ENCODE assay signal across 21 cellular contexts in the genomic region with DNA sequence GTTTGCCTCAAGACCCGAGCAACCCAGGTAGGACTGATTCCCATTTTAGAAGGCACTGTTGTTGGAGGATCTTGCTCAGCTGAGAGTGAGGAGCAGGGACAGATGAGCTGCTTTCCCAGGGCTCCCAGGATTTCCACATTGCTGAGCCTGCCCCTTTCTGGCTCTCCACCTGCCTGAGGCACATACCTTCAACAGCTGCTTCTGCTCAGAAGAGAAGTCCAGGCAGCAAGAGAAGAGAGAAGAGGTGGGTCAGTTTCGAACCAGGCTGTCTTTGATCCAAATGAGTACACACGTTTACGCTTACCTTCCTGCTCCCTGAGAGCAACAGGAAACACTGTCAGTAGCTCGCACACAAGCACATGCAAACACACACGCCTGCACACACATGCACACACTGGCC. TPM values are rescaled to one million over a fixed set of nuclear protein-coding genes. Genes with fewer than 3 reads are reported as not detected.
DNase-seq lines count a peak whose midpoint lies in the region; ATAC-seq and TF ChIP-seq lines count a peak whose summit lies in the region.
"Had no signal": no experiment of that assay in that cellular context is flagged by ENCODE, and none has a peak within 500 bp of the region (broad histone marks: within the 10 kb centered on the region; RNA-seq: fewer than 3 reads in every experiment).

No MANE protein-coding gene starts in this region.

- peak overlapping the region; percentile 98 for H3K27ac ChIP-seq in cardiac muscle cell
- no peak overlapping the region for H3K27ac ChIP-seq in trophoblast cell (ENCODE audit: low read depth, low read length)
- H3K27ac ChIP-seq: C4-2B had no signal

- H3K79me1 ChIP-seq in trophoblast cell (ENCODE audit: low read length): peaks cover 12% of the 10 kb centered on the region

- H3K9ac ChIP-seq in trophoblast cell (ENCODE audit: low read length): no peak overlapping the region

- no peak overlapping the region for H3K4ac ChIP-seq in trophoblast cell (ENCODE audit: low read depth, low read length)

- intact Hi-C loops in Right ventricle myocardium inferior (cut with DNase I): loop anchor here (5.0 kb wide), 1 partner anchor 35 kb away; no protein-coding TSS in a partner anchor

- H2BK5ac ChIP-seq in trophoblast cell (ENCODE audit: low read depth, low read length, poor library complexity): no peak overlapping the region

- H4K12ac ChIP-seq in trophoblast cell (ENCODE audit: low read depth, low read length): no peak overlapping the region

- no peak overlapping the region for H2AK5ac ChIP-seq in trophoblast cell (ENCODE audit: low read length)

- H3K23ac ChIP-seq in trophoblast cell (ENCODE audit: low read length): no peak overlapping the region

- WGBS in trophoblast cell (ENCODE audit: extremely low coverage, insufficient coverage, insufficient read length): no CpG with 5 or more reads among the region's 6 CpGs

- H4K91ac ChIP-seq in trophoblast cell (ENCODE audit: low read depth, low read length): no peak overlapping the region

- no peak overlapping the region for H3K4me2 ChIP-seq in trophoblast cell (ENCODE audit: low read length)

- H2AFZ ChIP-seq in trophoblast cell (ENCODE audit: insufficient read depth, low read length, poor library complexity): no peak overlapping the region

- H4K8ac ChIP-seq in trophoblast cell (ENCODE audit: low read depth, low read length): no peak overlapping the region

- H2BK120ac ChIP-seq in trophoblast cell (ENCODE audit: insufficient read depth, low read length, poor library complexity): no peak overlapping the region

- no peak overlapping the region for H2BK12ac ChIP-seq in trophoblast cell (ENCODE audit: low read length)

- H3K79me2 ChIP-seq in trophoblast cell (ENCODE audit: control insufficient read depth, insufficient read depth, low read length, poor library complexity): no peaks in the 10 kb centered on the region

- no peak for TF ChIP-seq CTCF in cardiac muscle cell (IDR thresholded peaks at IDR 0.05; ENCODE audit: low read depth, low read length)

- no peaks in the 10 kb centered on the region for H3K27me3 ChIP-seq in cardiac muscle cell
- no peaks in the 10 kb centered on the region for H3K27me3 ChIP-seq in trophoblast cell (ENCODE audit: insufficient read depth, low read length)

- H3K4me3 ChIP-seq in cardiac muscle cell (peak overlapping the region; percentile 80), trophoblast cell (ENCODE audit: low read depth, low read length) (no peak overlapping the region)
- H3K4me3 ChIP-seq: GM12878, HAP-1 had no signal

- no peak overlapping the region for H3K14ac ChIP-seq in trophoblast cell (ENCODE audit: low read length)

- no peak for ATAC-seq in Right ventricle myocardium inferior
- ATAC-seq in HG03439 (IDR thresholded peaks at IDR 0.05; ENCODE audit: unreplicated experiment): no peak
- ATAC-seq: GM12878 had no signal

- H3K4me1 ChIP-seq in cardiac muscle cell (ENCODE audit: low read depth) (peaks cover 42% of the 10 kb centered on the region), trophoblast cell (ENCODE audit: control insufficient read depth in 1 of 2, insufficient read depth in 2 of 2, low read length in 2 of 2) (peaks cover 12 to 19% of the 10 kb centered on the region in 2 experiments)
- H3K4me1 ChIP-seq: HAP-1 had no signal

- H3K9me3 ChIP-seq in cardiac muscle cell (ENCODE audit: low read depth): no peaks in the 10 kb centered on the region
- H3K9me3 ChIP-seq in trophoblast cell (ENCODE audit: insufficient read depth, low read depth, low read length): no peaks in the 10 kb centered on the region
- H3K9me3 ChIP-seq: HAP-1 had no signal

- H3K36me3 ChIP-seq in cardiac muscle cell: peaks cover 73% of the 10 kb centered on the region
- H3K36me3 ChIP-seq in trophoblast cell (ENCODE audit: control insufficient read depth in 1 of 2, insufficient read depth in 2 of 2, low read length in 2 of 2): no peaks in the 10 kb centered on the region
- H3K36me3 ChIP-seq: HAP-1 had no signal

- DNase-seq in cardiac muscle cell (ENCODE audit: low read depth in 1 of 2, low spot score in 1 of 2) (no peak), Right ventricle myocardium inferior (ENCODE audit: missing footprints) (no peak), ELF-1 (ENCODE audit: low read depth, low spot score) (peak; percentile 74), islet precursor cell (peak; percentile 81), trophoblast cell (peak; percentile 38 to 59), hypothalamus (lab: John Stamatoyannopoulos, UW) (no peak)
- DNase-seq: 8988T; CD8-positive, alpha-beta memory T cell; DMS79; Kasumi-1; NCI-H1417; NCI-H1694 treated with DMSO at 0.1 percent for 48 hours; NCI-H446; NCI-H526; OCI-M1; SHP77 had no signal

- H3K18ac ChIP-seq in trophoblast cell (ENCODE audit: low read length): no peak overlapping the region

RNA-seq across cellular contexts. Expression of gene TNNT2, which starts 5.6 kb away (rescaled TPM):
- 4,623 and 7,232 TPM in 2 replicates for total RNA-seq in cardiac muscle cell
- polyA plus RNA-seq in cardiac muscle cell: 7,307 and 9,291 TPM in 2 replicates
- total RNA-seq in Right ventricle myocardium inferior: 9,445 TPM
- polyA plus RNA-seq in trophoblast cell (2013): 32.3 and 32.7 TPM in 2 replicates
- total RNA-seq: CD8-positive, alpha-beta memory T cell; GM12878 had no signal
- polyA plus RNA-seq: CD8-positive, alpha-beta memory T cell had no signal

RNA-seq across cellular contexts. Expression of gene LAD1, which starts 27.3 kb away (rescaled TPM):
- total RNA-seq in cardiac muscle cell (8.4 and 12.6 TPM in 2 replicates), Right ventricle myocardium inferior (2.4 TPM)
- 8.2 and 9.5 TPM in 2 replicates for polyA plus RNA-seq in cardiac muscle cell
- 28.6 and 30.4 TPM in 2 replicates for polyA plus RNA-seq in trophoblast cell (2013)
- total RNA-seq: CD8-positive, alpha-beta memory T cell had no signal
- polyA plus RNA-seq: CD8-positive, alpha-beta memory T cell had no signal

RNA-seq across cellular contexts. Expression of gene TNNI1, which starts 49.7 kb away (rescaled TPM):
- 4,949 and 6,023 TPM in 2 replicates for total RNA-seq in cardiac muscle cell
- polyA plus RNA-seq in cardiac muscle cell: 6,427 and 7,117 TPM in 2 replicates
- 1.4 TPM for total RNA-seq in Right ventricle myocardium inferior
- 0.75 and 0.90 TPM in 2 replicates for polyA plus RNA-seq in trophoblast cell (2013)
- total RNA-seq: CD8-positive, alpha-beta memory T cell; GM12878; MCF 10A had no signal
- polyA plus RNA-seq: CD8-positive, alpha-beta memory T cell had no signal

Comparison
In these comparisons a context has a peak if more than half of its experiments do, and no peak if none do; other contexts are left out.
1. RNA of gene TNNI1, which starts 49.7 kb away (total RNA-seq): 4,949 to 6,023 TPM in cardiac muscle cell; 1.4 TPM in Right ventricle myocardium inferior (single experiment); every median in the first group is over 1,000 times any median in the second.
2. DNase-seq: peak in ELF-1 (single experiment), islet precursor cell (single experiment) and trophoblast cell (2 of 2); none in cardiac muscle cell (0 of 2), Right ventricle myocardium inferior (single experiment) and hypothalamus (0 of 51).